16 cellular contexts compared by ENCODE assay signal in the genomic region with DNA sequence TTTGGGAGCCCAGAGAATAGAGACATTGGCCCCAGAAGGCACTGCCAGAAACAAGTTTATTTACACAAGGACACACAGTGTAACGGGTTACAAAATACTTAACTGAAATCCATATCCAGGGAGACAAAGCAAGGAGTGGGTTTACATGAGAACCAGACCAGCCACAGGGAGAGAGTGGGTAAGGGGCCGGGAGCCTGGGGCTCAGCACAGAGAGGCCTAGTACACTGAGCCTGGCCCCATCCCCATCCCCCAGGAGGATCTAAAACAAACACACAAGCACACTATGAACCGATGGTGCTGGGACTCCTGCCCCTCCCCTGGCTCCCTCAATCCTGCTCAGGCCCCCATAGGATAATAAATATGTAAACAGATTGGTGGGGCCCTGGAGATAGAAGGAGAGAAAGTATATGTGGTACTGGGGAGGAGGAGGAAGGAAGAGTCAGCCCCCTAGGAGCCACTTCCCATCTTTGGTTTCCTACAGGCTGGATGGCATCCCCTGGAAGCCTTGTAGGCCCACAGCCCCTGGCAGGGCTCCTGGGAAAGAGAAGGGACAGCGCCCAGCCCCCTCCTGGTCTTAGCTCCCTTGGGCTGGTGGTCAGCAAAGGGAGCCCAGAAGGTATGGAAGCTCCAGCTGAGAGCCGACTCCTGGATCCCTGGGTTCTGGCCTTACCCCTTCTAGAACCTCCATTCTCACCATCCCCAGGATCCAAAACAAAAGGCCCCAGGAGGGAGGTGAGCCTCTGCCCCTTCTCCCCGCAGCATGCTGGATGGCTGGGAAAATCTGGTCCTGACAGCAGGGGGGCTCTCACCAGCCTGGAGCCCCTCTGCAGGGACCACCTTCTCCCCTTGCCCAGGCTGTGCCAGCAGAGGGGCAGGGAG. TPM values are rescaled to one million over a fixed set of nuclear protein-coding genes. Genes with fewer than 3 reads are reported as not detected.
A peak's percentile ranks its signal among the peaks of the same experiment; 100 is the strongest.
DNase-seq lines count a peak whose midpoint lies in the region; ATAC-seq and TF ChIP-seq lines count a peak whose summit lies in the region.
"Had no signal": no experiment of that assay in that cellular context is flagged by ENCODE, and none has a peak within 500 bp of the region (broad histone marks: within the 10 kb centered on the region; RNA-seq: fewer than 3 reads in every experiment).

No MANE protein-coding gene starts in this region.

- H3K9me3 Mint-ChIP-seq in activated T-cell treated with anti-CD3 and anti-CD28 coated beads, Interleukin-2, amount 50 U/mL, for 24 hours: no peaks in the 10 kb centered on the region

- CTCF ChIA-PET in PC-9 (lab: Charles Lee): no interaction called here

- POLR2A ChIA-PET in PC-9 (lab: Charles Lee; ENCODE audit: unreplicated experiment): no interaction called here

- TF ChIP-seq CTCF in spleen (IDR thresholded peaks at IDR 0.05 in 8 of 11, conservative IDR thresholded peaks at IDR 0.05 in 3 of 11) (no peak), PC-9 (conservative IDR thresholded peaks at IDR 0.05) (no peak), mucosa of descending colon (IDR thresholded peaks at IDR 0.05) (no peak)

- no peak for ATAC-seq in mucosa of descending colon
- ATAC-seq: activated CD4-positive, CD25-positive, alpha-beta regulatory T cell treated with anti-CD3 and anti-CD28 coated beads, Interleukin-2, amount 50 U/mL, for 24 hours; SK-N-SH treated with all-trans-retinoic acid at 6 μM for 48 hours had no signal

- H3K9me2 ChIP-seq in PC-9 (ENCODE audit: insufficient read depth): no peaks in the 10 kb centered on the region

- H3K27ac ChIP-seq in spleen: peak overlapping the region in 5 of 8 donors; percentile 22 to 71 (median 50)
- no peak overlapping the region for H3K27ac ChIP-seq in PC-9

- H3K4me1 ChIP-seq in spleen: peaks cover under 1 to 60% (median 17%) of the 10 kb centered on the region in 6 donors
- peaks cover 10% of the 10 kb centered on the region for H3K4me1 ChIP-seq in PC-9 (replicated peaks; ENCODE audit: insufficient read depth)
- peaks cover 1% of the 10 kb centered on the region for H3K4me1 ChIP-seq in mucosa of descending colon (ENCODE audit: low read depth)

- H3K9me3 ChIP-seq in spleen (no peaks in the 10 kb centered on the region), PC-9 (ENCODE audit: insufficient read depth, low read depth) (no peaks in the 10 kb centered on the region), mucosa of descending colon (no peaks in the 10 kb centered on the region)
- H3K9me3 ChIP-seq: ascending aorta had no signal

- H3K27ac Mint-ChIP-seq in activated T-cell treated with anti-CD3 and anti-CD28 coated beads, Interleukin-2, amount 50 U/mL, for 24 hours: peak overlapping the region; percentile 55

- H3K4me3 ChIP-seq in spleen (no peak overlapping the region), PC-9 (no peak overlapping the region), mucosa of descending colon (no peak overlapping the region)
- H3K4me3 ChIP-seq: ascending aorta, lung had no signal

- H3F3A ChIP-seq in PC-9 (ENCODE audit: insufficient read depth, low read depth): peaks cover 6% of the 10 kb centered on the region

- H4K20me1 ChIP-seq in PC-9 (ENCODE audit: insufficient read depth): no peaks in the 10 kb centered on the region

- no TSS peak for BruUV-seq in PC-9 (replicated peaks; lab: Mats Ljungman, UMichigan)

- no peak overlapping the region for H3K4me2 ChIP-seq in PC-9

- H3K27me3 ChIP-seq in spleen (replicated peaks in 1 of 7) (no peaks in the 10 kb centered on the region), PC-9 (ENCODE audit: insufficient read depth, low read depth) (no peaks in the 10 kb centered on the region)
- H3K27me3 ChIP-seq: ascending aorta had no signal

- TF ChIP-seq POLR2A in spleen (IDR thresholded peaks at IDR 0.05): no peak

- H3K36me3 ChIP-seq in spleen (peaks cover 0 to 88% (median 68%) of the 10 kb centered on the region in 6 donors), PC-9 (ENCODE audit: low read depth) (0 out of 2 replicates have a peak, but pooled peaks cover 7% of the 10 kb centered on the region), mucosa of descending colon (ENCODE audit: low read depth) (no peaks in the 10 kb centered on the region)

- H3K27me3 Mint-ChIP-seq in activated T-cell treated with anti-CD3 and anti-CD28 coated beads, Interleukin-2, amount 50 U/mL, for 24 hours: no peaks in the 10 kb centered on the region

- DNase-seq in activated T-cell treated with anti-CD3 and anti-CD28 coated beads, Interleukin-2, amount 50 U/mL, for 24 hours: no peak
- DNase-seq in activated T-cell treated with anti-CD3 and anti-CD28 coated beads, Interleukin-2, amount 50 U/mL, for 1 hour: no peak
- DNase-seq in NCI-H526 treated with DMSO at 0.1 percent for 48 hours (lab: John Stamatoyannopoulos, UW) (peak; percentile 25), fibroblast of gingiva (ENCODE audit: low read depth) (peak; percentile 62), spleen (no peak), PC-9 (no peak), mucosa of descending colon (no peak), ecto neural progenitor cell (ENCODE audit: low spot score) (no peak)
- DNase-seq: activated T-cell treated with anti-CD3 and anti-CD28 coated beads, Interleukin-2, amount 50 U/mL, for 48 hours; dermis blood vessel endothelial cell; NCI-H1092; stimulated activated naive CD4-positive, alpha-beta T cell had no signal

- 76 to 86% (median 79%) methylated on average over 6 of the region's 6 CpGs for WGBS in spleen, 5 donors

- intact Hi-C loops in spleen (cut with DNase I; ENCODE audit: low total_unique reads): no loop called here
- intact Hi-C loops in PC-9 (cut with micrococcal nuclease; ENCODE audit: unreplicated experiment): loop anchor here (10.0 kb wide), 1 partner anchor 268 kb away; a partner anchor contains a TSS
- intact Hi-C loops in mucosa of descending colon (cut with DNase I, micrococcal nuclease): no loop called here

- peaks cover 2% of the 10 kb centered on the region for H3K4me1 Mint-ChIP-seq in activated T-cell treated with anti-CD3 and anti-CD28 coated beads, Interleukin-2, amount 50 U/mL, for 24 hours (ENCODE audit: low read depth)

- no peak overlapping the region for H2AFZ ChIP-seq in PC-9

- peaks cover 20% of the 10 kb centered on the region for H3K79me2 ChIP-seq in PC-9 (ENCODE audit: low read depth)

- H3K36me3 Mint-ChIP-seq in activated T-cell treated with anti-CD3 and anti-CD28 coated beads, Interleukin-2, amount 50 U/mL, for 24 hours (ENCODE audit: low read depth): peaks cover 67% of the 10 kb centered on the region

- no peak overlapping the region for H3K4me3 Mint-ChIP-seq in activated T-cell treated with anti-CD3 and anti-CD28 coated beads, Interleukin-2, amount 50 U/mL, for 24 hours

RNA-seq across cellular contexts. Expression of a gene that starts 6.4 kb away (rescaled TPM):
- total RNA-seq in spleen (10 to 100 TPM; 24.9 to 49.2 (median 39.2) TPM), PC-9 (2021) (69.3 and 70.9 TPM in 2 replicates), mucosa of descending colon (10 to 100 TPM; 29.5 to 48.1 (median 30.0) TPM)
- polyA plus RNA-seq in spleen: 10 to 100 TPM; 28.9 to 36.8 (median 35.9) TPM

RNA-seq across cellular contexts. Expression of a gene that starts 10.5 kb away (rescaled TPM):
- total RNA-seq in spleen: 10 to 100 TPM; 21.6 to 43.1 (median 39.4) TPM
- polyA plus RNA-seq in spleen: 10 to 100 TPM; 18.9 to 30.4 (median 22.4) TPM
- total RNA-seq in PC-9 (2021): 60.9 and 62.7 TPM in 2 replicates
- 10 to 100 TPM; 45.1 to 63.5 (median 48.2) TPM for total RNA-seq in mucosa of descending colon

RNA-seq across cellular contexts. Expression of a gene that starts 46.5 kb away (rescaled TPM):
- total RNA-seq in spleen (10 to 100 TPM; 42.3 to 72.9 (median 59.4) TPM), PC-9 (2021) (24.0 and 40.5 TPM in 2 replicates), mucosa of descending colon (10 to 100 TPM; 18.9 to 48.3 (median 32.4) TPM)
- 10 to 100 TPM; 18.5 to 39.9 (median 22.4) TPM for polyA plus RNA-seq in spleen

Comparison
In these comparisons a context has a peak if more than half of its experiments do, and no peak if none do; other contexts are left out.
1. DNase-seq: peak in NCI-H526 treated with DMSO at 0.1 percent for 48 hours (single experiment) and fibroblast of gingiva (single experiment); none in activated T-cell treated with anti-CD3 and anti-CD28 coated beads, Interleukin-2, amount 50 U/mL, for 24 hours (single experiment), activated T-cell treated with anti-CD3 and anti-CD28 coated beads, Interleukin-2, amount 50 U/mL, for 1 hour (single experiment), spleen (single experiment), PC-9 (0 of 2), mucosa of descending colon (0 of 3) and ecto neural progenitor cell (single experiment).